In the genomic region with DNA sequence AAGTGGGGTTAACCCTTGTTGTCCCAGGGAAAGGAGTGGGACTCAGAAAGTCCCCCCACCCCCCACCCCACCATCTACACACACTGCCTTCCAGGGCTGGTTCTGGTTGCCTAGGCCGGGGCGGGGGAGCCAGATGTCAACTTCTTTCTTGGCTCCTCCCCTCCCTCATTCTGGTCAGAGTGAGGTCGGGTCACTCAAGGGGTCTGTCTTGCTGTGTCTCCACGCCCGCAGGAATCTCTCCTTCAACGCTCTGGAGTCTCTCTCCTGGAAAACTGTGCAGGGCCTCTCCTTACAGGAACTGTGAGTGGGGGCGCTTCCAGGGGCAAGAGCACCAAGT, we compare ENCODE assay signal across 1 cellular context.
TF ChIP-seq lines count a peak whose summit lies in the region.

No MANE protein-coding gene starts in this region.

TF ChIP-seq in K562, 482 proteins besides CTCF, POLR2A, EP300 and RAD21 (continues in another document):
- TF ChIP-seq ZNF41 (CRISPR knock-in tag; conservative IDR thresholded peaks at IDR 0.05) (no peak), HDAC8 (tag; IDR thresholded peaks at IDR 0.05) (no peak), GMEB1 (CRISPR knock-in tag; IDR thresholded peaks at IDR 0.05) (no peak), SREBF1 (IDR thresholded peaks at IDR 0.05; ENCODE audit: borderline replicate concordance, low read depth, low read length) (no peak), SMAD3 (CRISPR knock-in tag; conservative IDR thresholded peaks at IDR 0.05) (no peak), CBFA2T2 (conservative IDR thresholded peaks at IDR 0.05) (0 out of 2 replicates have a peak, but pooled peaks have one; percentile 0), SMARCC2 (IDR thresholded peaks at IDR 0.05; ENCODE audit: low read depth) (no peak), TGIF2 (CRISPR knock-in tag; IDR thresholded peaks at IDR 0.05) (no peak), RBBP5 (IDR thresholded peaks at IDR 0.05; ENCODE audit: borderline replicate concordance, insufficient read depth, low read length, poor library complexity, severe bottlenecking) (peak; percentile 13), CCNT2 (IDR thresholded peaks at IDR 0.05; ENCODE audit: borderline replicate concordance, extremely low read depth, insufficient read length, low read depth, low read length) (no peak), E4F1 (CRISPR knock-in tag; IDR thresholded peaks at IDR 0.05; ENCODE audit: borderline replicate concordance) (no peak), IFI16 (CRISPR knock-in tag; IDR thresholded peaks at IDR 0.05) (no peak), C11orf30 (IDR thresholded peaks at IDR 0.05; ENCODE audit: low read depth) (no peak), ZNF263 (CRISPR knock-in tag; IDR thresholded peaks at IDR 0.05; ENCODE audit: borderline replicate concordance) (no peak), ADNP (tag; IDR thresholded peaks at IDR 0.05) (no peak), CREM (IDR thresholded peaks at IDR 0.05; ENCODE audit: low read depth) (no peak), CHD4 (IDR thresholded peaks at IDR 0.05; ENCODE audit: insufficient read depth, insufficient replicate concordance, low read depth, low read length, poor library complexity, severe bottlenecking) (no peak), ZNF12 (CRISPR knock-in tag; IDR thresholded peaks at IDR 0.05) (peak; percentile 34; the same call in 1 of the 2 replicates), ZBTB26 (CRISPR knock-in tag; IDR thresholded peaks at IDR 0.05) (no peak), PTRF (tag; IDR thresholded peaks at IDR 0.05) (no peak), TCF7L2 (IDR thresholded peaks at IDR 0.05; ENCODE audit: low read depth, low read length) (no peak), FOSL1 (tag; conservative IDR thresholded peaks at IDR 0.05) (no peak), ZNF696 (CRISPR knock-in tag; conservative IDR thresholded peaks at IDR 0.05) (no peak), ZKSCAN1 (IDR thresholded peaks at IDR 0.05; ENCODE audit: low read depth, low read length) (no peak), ZMIZ1 (IDR thresholded peaks at IDR 0.05; ENCODE audit: low read depth in 2 of 2, low read length in 2 of 2) (no peak), ARHGAP35 (IDR thresholded peaks at IDR 0.05; ENCODE audit: partially characterized antibody) (no peak), ZNF551 (CRISPR knock-in tag; IDR thresholded peaks at IDR 0.05) (no peak), PHF21A (IDR thresholded peaks at IDR 0.05; ENCODE audit: borderline replicate concordance, low read depth) (no peak), ZNF668 (CRISPR knock-in tag; IDR thresholded peaks at IDR 0.05) (no peak), NFIC (IDR thresholded peaks at IDR 0.05) (0 out of 2 replicates have a peak, but pooled peaks have one; percentile 7), KDM5B (IDR thresholded peaks at IDR 0.05; ENCODE audit: insufficient replicate concordance, low read depth, low read length) (peak; percentile 5), HNRNPLL (IDR thresholded peaks at IDR 0.05; ENCODE audit: low read depth, low read length, poor library complexity, severe bottlenecking) (no peak), CC2D1A (IDR thresholded peaks at IDR 0.05) (no peak), GABPB1 (CRISPR knock-in tag; IDR thresholded peaks at IDR 0.05) (no peak), ZNF644 (tag; IDR thresholded peaks at IDR 0.05; ENCODE audit: low read depth) (no peak), SETDB1 (IDR thresholded peaks at IDR 0.05; ENCODE audit: low read length) (no peak), ZBTB1 (CRISPR knock-in tag; IDR thresholded peaks at IDR 0.05; ENCODE audit: borderline replicate concordance, low read depth) (no peak), ZNF253 (CRISPR knock-in tag; conservative IDR thresholded peaks at IDR 0.05) (no peak), HMBOX1 (IDR thresholded peaks at IDR 0.05) (no peak), NFE2 (IDR thresholded peaks at IDR 0.05; ENCODE audit: low read depth) (no peak)
- TF ChIP-seq, protein P1, sequence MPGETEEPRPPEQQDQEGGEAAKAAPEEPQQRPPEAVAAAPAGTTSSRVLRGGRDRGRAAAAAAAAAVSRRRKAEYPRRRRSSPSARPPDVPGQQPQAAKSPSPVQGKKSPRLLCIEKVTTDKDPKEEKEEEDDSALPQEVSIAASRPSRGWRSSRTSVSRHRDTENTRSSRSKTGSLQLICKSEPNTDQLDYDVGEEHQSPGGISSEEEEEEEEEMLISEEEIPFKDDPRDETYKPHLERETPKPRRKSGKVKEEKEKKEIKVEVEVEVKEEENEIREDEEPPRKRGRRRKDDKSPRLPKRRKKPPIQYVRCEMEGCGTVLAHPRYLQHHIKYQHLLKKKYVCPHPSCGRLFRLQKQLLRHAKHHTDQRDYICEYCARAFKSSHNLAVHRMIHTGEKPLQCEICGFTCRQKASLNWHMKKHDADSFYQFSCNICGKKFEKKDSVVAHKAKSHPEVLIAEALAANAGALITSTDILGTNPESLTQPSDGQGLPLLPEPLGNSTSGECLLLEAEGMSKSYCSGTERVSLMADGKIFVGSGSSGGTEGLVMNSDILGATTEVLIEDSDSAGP (CRISPR knock-in tag; IDR thresholded peaks at IDR 0.05), result no peak
- TF ChIP-seq, protein P2, sequence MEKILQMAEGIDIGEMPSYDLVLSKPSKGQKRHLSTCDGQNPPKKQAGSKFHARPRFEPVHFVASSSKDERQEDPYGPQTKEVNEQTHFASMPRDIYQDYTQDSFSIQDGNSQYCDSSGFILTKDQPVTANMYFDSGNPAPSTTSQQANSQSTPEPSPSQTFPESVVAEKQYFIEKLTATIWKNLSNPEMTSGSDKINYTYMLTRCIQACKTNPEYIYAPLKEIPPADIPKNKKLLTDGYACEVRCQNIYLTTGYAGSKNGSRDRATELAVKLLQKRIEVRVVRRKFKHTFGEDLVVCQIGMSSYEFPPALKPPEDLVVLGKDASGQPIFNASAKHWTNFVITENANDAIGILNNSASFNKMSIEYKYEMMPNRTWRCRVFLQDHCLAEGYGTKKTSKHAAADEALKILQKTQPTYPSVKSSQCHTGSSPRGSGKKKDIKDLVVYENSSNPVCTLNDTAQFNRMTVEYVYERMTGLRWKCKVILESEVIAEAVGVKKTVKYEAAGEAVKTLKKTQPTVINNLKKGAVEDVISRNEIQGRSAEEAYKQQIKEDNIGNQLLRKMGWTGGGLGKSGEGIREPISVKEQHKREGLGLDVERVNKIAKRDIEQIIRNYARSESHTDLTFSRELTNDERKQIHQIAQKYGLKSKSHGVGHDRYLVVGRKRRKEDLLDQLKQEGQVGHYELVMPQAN (IDR thresholded peaks at IDR 0.05; ENCODE audit: borderline replicate concordance), result no peak
- TF ChIP-seq, protein P3, sequence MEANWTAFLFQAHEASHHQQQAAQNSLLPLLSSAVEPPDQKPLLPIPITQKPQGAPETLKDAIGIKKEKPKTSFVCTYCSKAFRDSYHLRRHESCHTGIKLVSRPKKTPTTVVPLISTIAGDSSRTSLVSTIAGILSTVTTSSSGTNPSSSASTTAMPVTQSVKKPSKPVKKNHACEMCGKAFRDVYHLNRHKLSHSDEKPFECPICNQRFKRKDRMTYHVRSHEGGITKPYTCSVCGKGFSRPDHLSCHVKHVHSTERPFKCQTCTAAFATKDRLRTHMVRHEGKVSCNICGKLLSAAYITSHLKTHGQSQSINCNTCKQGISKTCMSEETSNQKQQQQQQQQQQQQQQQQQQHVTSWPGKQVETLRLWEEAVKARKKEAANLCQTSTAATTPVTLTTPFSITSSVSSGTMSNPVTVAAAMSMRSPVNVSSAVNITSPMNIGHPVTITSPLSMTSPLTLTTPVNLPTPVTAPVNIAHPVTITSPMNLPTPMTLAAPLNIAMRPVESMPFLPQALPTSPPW (CRISPR knock-in tag; IDR thresholded peaks at IDR 0.05), result no peak; the same call in 1 of the 2 replicates
- TF ChIP-seq, protein P4, sequence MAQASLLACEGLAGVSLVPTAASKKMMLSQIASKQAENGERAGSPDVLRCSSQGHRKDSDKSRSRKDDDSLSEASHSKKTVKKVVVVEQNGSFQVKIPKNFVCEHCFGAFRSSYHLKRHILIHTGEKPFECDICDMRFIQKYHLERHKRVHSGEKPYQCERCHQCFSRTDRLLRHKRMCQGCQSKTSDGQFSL (CRISPR knock-in tag; IDR thresholded peaks at IDR 0.05), result peak; percentile 67; the same call in 1 of the 2 replicates
- TF ChIP-seq, protein P4 (tag; IDR thresholded peaks at IDR 0.05), result no peak
- TF ChIP-seq, protein P5, sequence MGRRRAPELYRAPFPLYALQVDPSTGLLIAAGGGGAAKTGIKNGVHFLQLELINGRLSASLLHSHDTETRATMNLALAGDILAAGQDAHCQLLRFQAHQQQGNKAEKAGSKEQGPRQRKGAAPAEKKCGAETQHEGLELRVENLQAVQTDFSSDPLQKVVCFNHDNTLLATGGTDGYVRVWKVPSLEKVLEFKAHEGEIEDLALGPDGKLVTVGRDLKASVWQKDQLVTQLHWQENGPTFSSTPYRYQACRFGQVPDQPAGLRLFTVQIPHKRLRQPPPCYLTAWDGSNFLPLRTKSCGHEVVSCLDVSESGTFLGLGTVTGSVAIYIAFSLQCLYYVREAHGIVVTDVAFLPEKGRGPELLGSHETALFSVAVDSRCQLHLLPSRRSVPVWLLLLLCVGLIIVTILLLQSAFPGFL (CRISPR knock-in tag; IDR thresholded peaks at IDR 0.05), result no peak
